1 cellular context compared by ENCODE assay signal in the genomic region with DNA sequence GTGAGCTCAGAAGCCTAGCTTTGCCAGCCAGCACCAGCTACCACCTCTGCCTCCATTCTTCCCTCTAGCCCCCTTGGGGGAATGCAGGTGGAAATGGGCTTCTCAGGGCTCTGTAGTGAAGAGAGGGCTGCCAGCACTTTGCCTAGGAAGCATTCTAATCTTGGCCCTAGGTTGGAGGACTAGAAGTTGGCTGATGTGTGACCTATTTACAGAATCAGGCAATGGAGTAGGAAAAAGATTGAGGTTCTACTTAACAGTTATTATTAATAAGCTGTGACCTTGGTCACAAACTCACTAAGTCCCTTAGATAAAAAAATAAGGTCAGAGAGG.
TF ChIP-seq lines count a peak whose summit lies in the region.

No MANE protein-coding gene starts in this region.

TF ChIP-seq in HepG2, 621 proteins besides CTCF, POLR2A, EP300 and RAD21:
- TF ChIP-seq CHD2 (IDR thresholded peaks at IDR 0.05; ENCODE audit: low read depth, low read length): no peak
- TF ChIP-seq ATM (IDR thresholded peaks at IDR 0.05; ENCODE audit: borderline replicate concordance): no peak
- no peak for TF ChIP-seq ZNF768 (CRISPR knock-in tag; IDR thresholded peaks at IDR 0.05)
- TF ChIP-seq NONO (IDR thresholded peaks at IDR 0.05): no peak
- no peak for TF ChIP-seq NONO (CRISPR knock-in tag; conservative IDR thresholded peaks at IDR 0.05)
- TF ChIP-seq ASH2L (IDR thresholded peaks at IDR 0.05; ENCODE audit: insufficient read length, low read depth, low read length): no peak
- TF ChIP-seq GPN1 (CRISPR knock-in tag; IDR thresholded peaks at IDR 0.05; ENCODE audit: borderline replicate concordance): no peak
- TF ChIP-seq HMGA1 (CRISPR knock-in tag; conservative IDR thresholded peaks at IDR 0.05): no peak
- TF ChIP-seq TCF7 (IDR thresholded peaks at IDR 0.05; ENCODE audit: low read depth): no peak
- no peak for TF ChIP-seq RORA (CRISPR knock-in tag; IDR thresholded peaks at IDR 0.05)
- TF ChIP-seq, protein P1, sequence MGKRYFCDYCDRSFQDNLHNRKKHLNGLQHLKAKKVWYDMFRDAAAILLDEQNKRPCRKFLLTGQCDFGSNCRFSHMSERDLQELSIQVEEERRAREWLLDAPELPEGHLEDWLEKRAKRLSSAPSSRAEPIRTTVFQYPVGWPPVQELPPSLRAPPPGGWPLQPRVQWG (CRISPR knock-in tag; IDR thresholded peaks at IDR 0.05; ENCODE audit: borderline replicate concordance, low read depth): no peak
- TF ChIP-seq ZZZ3 (CRISPR knock-in tag; IDR thresholded peaks at IDR 0.05; ENCODE audit: borderline replicate concordance): no peak
- no peak for TF ChIP-seq ZNF800 (CRISPR knock-in tag; IDR thresholded peaks at IDR 0.05)
- TF ChIP-seq ZNF674 (CRISPR knock-in tag; IDR thresholded peaks at IDR 0.05; ENCODE audit: low read depth): no peak
- TF ChIP-seq YEATS2 (CRISPR knock-in tag; IDR thresholded peaks at IDR 0.05; ENCODE audit: borderline replicate concordance): no peak
- no peak for TF ChIP-seq RARG (CRISPR knock-in tag; IDR thresholded peaks at IDR 0.05; ENCODE audit: low read depth)
